Comparison of ENCODE assay signal across 16 cellular contexts in genomic region chr19:4495471-4495870, GRCh38. TPM values are rescaled to one million over a fixed set of nuclear protein-coding genes. Genes with fewer than 3 reads are reported as not detected.
A peak's percentile ranks its signal among the peaks of the same experiment; 100 is the strongest.
DNase-seq lines count a peak whose midpoint lies in the region; ATAC-seq, FAIRE-seq and TF ChIP-seq lines count a peak whose summit lies in the region.
"Had no signal": no experiment of that assay in that cellular context is flagged by ENCODE, and none has a peak within 500 bp of the region (broad histone marks: within the 10 kb centered on the region; RNA-seq: fewer than 3 reads in every experiment).

No MANE protein-coding gene starts in this region.

- H3K4me3 ChIP-seq in colonic mucosa (no peak overlapping the region), small intestine (ENCODE audit: low read depth in 1 of 2, low read length in 2 of 2) (no peak overlapping the region), mesenchymal stem cell (ENCODE audit: insufficient read depth in 1 of 2, low read depth in 1 of 2, low read length in 2 of 2) (no peak overlapping the region)
- H3K4me3 ChIP-seq: GM23248, SJCRH30, suprapubic skin had no signal

- intact Hi-C loops in activated CD8-positive, alpha-beta T cell treated with anti-CD3 and anti-CD28 coated beads for 36 hours (cut with micrococcal nuclease): no loop called here
- intact Hi-C loops in colonic mucosa (cut with DNase I): no loop called here

- H2BK15ac ChIP-seq in mesenchymal stem cell (ENCODE audit: low read depth, poor library complexity, severe bottlenecking): no peak overlapping the region

- H3K4me3 Mint-ChIP-seq in activated CD8-positive, alpha-beta T cell treated with anti-CD3 and anti-CD28 coated beads for 36 hours: no peak overlapping the region
- H3K4me3 Mint-ChIP-seq in activated CD8-positive, alpha-beta T cell treated with anti-CD3 and anti-CD28 coated beads, Interleukin-2, amount 10 ng/mL, durations not matched to agents 7 days and 5 days: no peak overlapping the region
- H3K4me3 Mint-ChIP-seq: central memory CD8-positive, alpha-beta T cell had no signal

- H3K18ac ChIP-seq in mesenchymal stem cell (ENCODE audit: low read depth in 1 of 2, low read length in 2 of 2): no peak overlapping the region

- H3K27ac ChIP-seq in colonic mucosa: no peak overlapping the region
- H3K27ac ChIP-seq in small intestine (ENCODE audit: low read depth in 1 of 2, low read length in 1 of 2): no peak overlapping the region
- H3K27ac ChIP-seq in mesenchymal stem cell (ENCODE audit: low read length, poor library complexity, severe bottlenecking): no peak overlapping the region
- H3K27ac ChIP-seq: GM23248, SJCRH30, suprapubic skin had no signal

- 65 to 85% (median 78%) methylated on average over 10 to 12 of the region's 12 CpGs for WGBS in small intestine, 3 donors
- 90% methylated on average over 12 of the region's 12 CpGs for WGBS in mesenchymal stem cell

- DNase-seq in activated CD8-positive, alpha-beta T cell treated with anti-CD3 and anti-CD28 coated beads for 36 hours: no peak
- DNase-seq in activated CD8-positive, alpha-beta T cell treated with anti-CD3 and anti-CD28 coated beads, Interleukin-2, amount 10 ng/mL, durations not matched to agents 7 days and 5 days: no peak
- DNase-seq in colonic mucosa (no peak), small intestine (peak; percentile 36), mesenchymal stem cell (no peak)
- DNase-seq in activated CD4-positive, alpha-beta T cell treated with anti-CD3 and anti-CD28 coated beads, Interleukin-2, amount 50 U/mL, for 1 hour: no peak
- DNase-seq: activated CD4-positive, CD25-positive, alpha-beta regulatory T cell; DMS79 treated with DMSO at 0.1 percent for 48 hours; GM23248; KG1; NCI-H226; SJCRH30 had no signal

- no peak overlapping the region for H2BK120ac ChIP-seq in mesenchymal stem cell (ENCODE audit: low read depth, low read length)

- no peak overlapping the region for H2BK12ac ChIP-seq in mesenchymal stem cell (ENCODE audit: low read length in 2 of 2)

- H3K9me3 ChIP-seq in colonic mucosa: no peaks in the 10 kb centered on the region
- no peaks in the 10 kb centered on the region for H3K9me3 ChIP-seq in small intestine (ENCODE audit: control insufficient read depth, low read depth)
- H3K9me3 ChIP-seq in mesenchymal stem cell (ENCODE audit: control insufficient read depth, low read length): no peaks in the 10 kb centered on the region
- H3K9me3 ChIP-seq: suprapubic skin had no signal

- no peak overlapping the region for H3K4ac ChIP-seq in mesenchymal stem cell (ENCODE audit: low read depth in 1 of 2, low read length in 2 of 2)

- H3K9ac ChIP-seq in colonic mucosa (ENCODE audit: low read depth in 2 of 2, low read length in 2 of 2): no peak overlapping the region
- no peak overlapping the region for H3K9ac ChIP-seq in mesenchymal stem cell (ENCODE audit: low read length)
- H3K9ac ChIP-seq: GM23248 had no signal

- H3K4me1 Mint-ChIP-seq in activated CD8-positive, alpha-beta T cell treated with anti-CD3 and anti-CD28 coated beads for 36 hours (ENCODE audit: low read depth): no peaks in the 10 kb centered on the region
- no peaks in the 10 kb centered on the region for H3K4me1 Mint-ChIP-seq in activated CD8-positive, alpha-beta T cell treated with anti-CD3 and anti-CD28 coated beads, Interleukin-2, amount 10 ng/mL, durations not matched to agents 7 days and 5 days (ENCODE audit: low read depth)
- H3K4me1 Mint-ChIP-seq: central memory CD8-positive, alpha-beta T cell had no signal

- no peak for FAIRE-seq in small intestine (lab: Jason Lieb, UNC)

- no peak overlapping the region for H2BK5ac ChIP-seq in mesenchymal stem cell (ENCODE audit: low read depth, low read length, poor library complexity, severe bottlenecking)

- H3K36me3 ChIP-seq in colonic mucosa (peaks cover 15% of the 10 kb centered on the region), small intestine (ENCODE audit: control insufficient read depth in 2 of 2, insufficient read depth in 2 of 2, low read length in 2 of 2) (peaks cover 22 to 24% of the 10 kb centered on the region in 2 donors), mesenchymal stem cell (ENCODE audit: control insufficient read depth in 1 of 2, insufficient read depth in 2 of 2, low read depth in 1 of 2, low read length in 2 of 2) (peaks cover 72 to 95% of the 10 kb centered on the region in 2 experiments)

- ATAC-seq in activated CD8-positive, alpha-beta T cell treated with anti-CD3 and anti-CD28 coated beads for 36 hours: peak; percentile 55
- no peak for ATAC-seq in activated CD8-positive, alpha-beta T cell treated with anti-CD3 and anti-CD28 coated beads, Interleukin-2, amount 10 ng/mL, durations not matched to agents 7 days and 5 days

- H3K4me1 ChIP-seq in colonic mucosa: no peaks in the 10 kb centered on the region
- no peaks in the 10 kb centered on the region for H3K4me1 ChIP-seq in small intestine (ENCODE audit: control insufficient read depth in 2 of 2, insufficient read depth in 1 of 2, low read depth in 1 of 2, low read length in 1 of 2)
- peaks cover 2% of the 10 kb centered on the region for H3K4me1 ChIP-seq in mesenchymal stem cell (ENCODE audit: control insufficient read depth, insufficient read depth, low read depth, low read length)
- H3K4me1 ChIP-seq: SJCRH30, suprapubic skin had no signal

- no peak overlapping the region for H3K23ac ChIP-seq in mesenchymal stem cell (ENCODE audit: low read length in 2 of 2)

- peaks cover 48% of the 10 kb centered on the region for H3K79me1 ChIP-seq in mesenchymal stem cell (replicated peaks; ENCODE audit: low read length, poor library complexity, severe bottlenecking)

- no peak overlapping the region for H2AK5ac ChIP-seq in mesenchymal stem cell (ENCODE audit: low read length, severe bottlenecking)

- no peak overlapping the region for H3K27ac Mint-ChIP-seq in activated CD8-positive, alpha-beta T cell treated with anti-CD3 and anti-CD28 coated beads for 36 hours
- H3K27ac Mint-ChIP-seq in activated CD8-positive, alpha-beta T cell treated with anti-CD3 and anti-CD28 coated beads, Interleukin-2, amount 10 ng/mL, durations not matched to agents 7 days and 5 days: no peak overlapping the region

- H3K36me3 Mint-ChIP-seq in activated CD8-positive, alpha-beta T cell treated with anti-CD3 and anti-CD28 coated beads for 36 hours (ENCODE audit: low read depth): no peaks in the 10 kb centered on the region
- H3K36me3 Mint-ChIP-seq in activated CD8-positive, alpha-beta T cell treated with anti-CD3 and anti-CD28 coated beads, Interleukin-2, amount 10 ng/mL, durations not matched to agents 7 days and 5 days (ENCODE audit: low read depth): peaks cover 8% of the 10 kb centered on the region

- H4K8ac ChIP-seq in mesenchymal stem cell (ENCODE audit: low read length): no peak overlapping the region

- no peaks in the 10 kb centered on the region for H3K27me3 ChIP-seq in colonic mucosa
- no peaks in the 10 kb centered on the region for H3K27me3 ChIP-seq in small intestine (ENCODE audit: control insufficient read depth in 2 of 2, insufficient read depth in 2 of 2, low read length in 2 of 2)
- no peaks in the 10 kb centered on the region for H3K27me3 ChIP-seq in mesenchymal stem cell (ENCODE audit: control insufficient read depth in 1 of 2, insufficient read depth in 1 of 2, low read length in 2 of 2)
- H3K27me3 ChIP-seq: SJCRH30, suprapubic skin had no signal

- POLR2A ChIA-PET in activated CD8-positive, alpha-beta T cell treated with anti-CD3 and anti-CD28 coated beads for 36 hours (lab: Charles Lee): no interaction called here
- POLR2A ChIA-PET in activated CD8-positive, alpha-beta T cell treated with anti-CD3 and anti-CD28 coated beads, Interleukin-2, amount 10 ng/mL, durations not matched to agents 7 days and 5 days (lab: Charles Lee): no interaction called here

- no peaks in the 10 kb centered on the region for H3K27me3 Mint-ChIP-seq in activated CD8-positive, alpha-beta T cell treated with anti-CD3 and anti-CD28 coated beads for 36 hours
- H3K27me3 Mint-ChIP-seq in activated CD8-positive, alpha-beta T cell treated with anti-CD3 and anti-CD28 coated beads, Interleukin-2, amount 10 ng/mL, durations not matched to agents 7 days and 5 days (ENCODE audit: low read depth): no peaks in the 10 kb centered on the region
- H3K27me3 Mint-ChIP-seq: central memory CD8-positive, alpha-beta T cell had no signal

- no peak for TF ChIP-seq CTCF in activated CD8-positive, alpha-beta T cell treated with anti-CD3 and anti-CD28 coated beads for 36 hours (IDR thresholded peaks at IDR 0.05)
- peak; percentile 25 for TF ChIP-seq CTCF in colonic mucosa (IDR thresholded peaks at IDR 0.05)

- H3K14ac ChIP-seq in mesenchymal stem cell (ENCODE audit: low read length in 2 of 2): no peak overlapping the region

- H3K9me3 Mint-ChIP-seq in activated CD8-positive, alpha-beta T cell treated with anti-CD3 and anti-CD28 coated beads for 36 hours: no peaks in the 10 kb centered on the region
- no peaks in the 10 kb centered on the region for H3K9me3 Mint-ChIP-seq in activated CD8-positive, alpha-beta T cell treated with anti-CD3 and anti-CD28 coated beads, Interleukin-2, amount 10 ng/mL, durations not matched to agents 7 days and 5 days (ENCODE audit: insufficient read depth)
- H3K9me3 Mint-ChIP-seq: central memory CD8-positive, alpha-beta T cell had no signal

- no peak overlapping the region for H2AFZ ChIP-seq in mesenchymal stem cell (ENCODE audit: low read depth, low read length)
- H2AFZ ChIP-seq: GM23248 had no signal

- CTCF ChIA-PET in activated CD8-positive, alpha-beta T cell treated with anti-CD3 and anti-CD28 coated beads for 36 hours (lab: Charles Lee): no interaction called here
- CTCF ChIA-PET in activated CD8-positive, alpha-beta T cell treated with anti-CD3 and anti-CD28 coated beads, Interleukin-2, amount 10 ng/mL, durations not matched to agents 7 days and 5 days (lab: Charles Lee): interaction anchor here (0.9 kb wide), 1 partner anchor 64 kb away, joined by 3 read pairs; the partner anchor contains the start of gene SEMA6B

- no peak overlapping the region for H4K91ac ChIP-seq in mesenchymal stem cell (ENCODE audit: low read length)

- no peak overlapping the region for H3K4me2 ChIP-seq in mesenchymal stem cell (ENCODE audit: low read length, poor library complexity, severe bottlenecking)

RNA-seq across cellular contexts. Expression of gene PLIN4, which starts 22.8 kb away (rescaled TPM):
- total RNA-seq in activated CD8-positive, alpha-beta T cell treated with anti-CD3 and anti-CD28 coated beads for 36 hours: under 1 TPM in 1 of 2 experiments, not detected in 1; 0.05 TPM
- total RNA-seq in activated CD8-positive, alpha-beta T cell treated with anti-CD3 and anti-CD28 coated beads, Interleukin-2, amount 10 ng/mL, durations not matched to agents 7 days and 5 days: not detected
- total RNA-seq in colonic mucosa: 1 to 10 TPM in 1 of 2 donors, under 1 TPM in 1; 0.47 to 6.3 TPM
- 10 to 100 TPM in 1 of 3 donors, 1 to 10 TPM in 1, under 1 TPM in 1; 0.89 to 16.9 (median 1.4) TPM for polyA plus RNA-seq in small intestine
- polyA plus RNA-seq in mesenchymal stem cell (2013, experiment 1 of 2): 0.01 TPM
- 0.01 TPM for polyA plus RNA-seq in mesenchymal stem cell (2013, experiment 2 of 2)
- total RNA-seq: GM23248, osteocyte had no signal

RNA-seq across cellular contexts. Expression of gene HDGFL2, which starts 23.4 kb away (rescaled TPM):
- total RNA-seq in activated CD8-positive, alpha-beta T cell treated with anti-CD3 and anti-CD28 coated beads for 36 hours: 10 to 100 TPM; 37.5 to 44.0 TPM
- total RNA-seq in activated CD8-positive, alpha-beta T cell treated with anti-CD3 and anti-CD28 coated beads, Interleukin-2, amount 10 ng/mL, durations not matched to agents 7 days and 5 days: 10 to 100 TPM; 53.9 to 57.6 TPM
- 10 to 100 TPM; 32.7 to 55.0 TPM for total RNA-seq in colonic mucosa
- polyA plus RNA-seq in small intestine: 10 to 100 TPM; 18.4 to 34.8 (median 22.1) TPM
- 45.0 TPM for polyA plus RNA-seq in mesenchymal stem cell (2013, experiment 1 of 2)
- polyA plus RNA-seq in mesenchymal stem cell (2013, experiment 2 of 2): 43.4 TPM

RNA-seq across cellular contexts. Expression of gene UBXN6, which starts 37.9 kb away (rescaled TPM):
- total RNA-seq in activated CD8-positive, alpha-beta T cell treated with anti-CD3 and anti-CD28 coated beads for 36 hours: 10 to 100 TPM; 35.8 to 36.5 TPM
- 10 to 100 TPM; 34.1 to 36.6 TPM for total RNA-seq in activated CD8-positive, alpha-beta T cell treated with anti-CD3 and anti-CD28 coated beads, Interleukin-2, amount 10 ng/mL, durations not matched to agents 7 days and 5 days
- total RNA-seq in colonic mucosa: 10 to 100 TPM; 84.9 to 96.7 TPM
- polyA plus RNA-seq in small intestine: 100 to 1,000 TPM in 2 of 3 donors, 10 to 100 TPM in 1; 82.7 to 194 (median 157) TPM
- 89.7 TPM for polyA plus RNA-seq in mesenchymal stem cell (2013, experiment 1 of 2)
- polyA plus RNA-seq in mesenchymal stem cell (2013, experiment 2 of 2): 95.2 TPM

RNA-seq across cellular contexts. Expression of gene PLIN5, which starts 39.6 kb away (rescaled TPM):
- under 1 TPM in 1 of 2 experiments, not detected in 1; 0.27 TPM for total RNA-seq in activated CD8-positive, alpha-beta T cell treated with anti-CD3 and anti-CD28 coated beads for 36 hours
- total RNA-seq in activated CD8-positive, alpha-beta T cell treated with anti-CD3 and anti-CD28 coated beads, Interleukin-2, amount 10 ng/mL, durations not matched to agents 7 days and 5 days: not detected
- 1 to 10 TPM; 2.0 to 3.5 TPM for total RNA-seq in colonic mucosa
- polyA plus RNA-seq in small intestine: 1 to 10 TPM in 2 of 3 donors, under 1 TPM in 1; 0.27 to 4.5 (median 2.5) TPM
- not detected for polyA plus RNA-seq in mesenchymal stem cell (2013, experiment 1 of 2)
- polyA plus RNA-seq in mesenchymal stem cell (2013, experiment 2 of 2): not detected
- total RNA-seq: GM23248, osteocyte had no signal
- polyA plus RNA-seq: GM23248 had no signal

RNA-seq across cellular contexts. Expression of gene LRG1, which starts 44.4 kb away (rescaled TPM):
- total RNA-seq in activated CD8-positive, alpha-beta T cell treated with anti-CD3 and anti-CD28 coated beads for 36 hours: under 1 TPM in 1 of 2 experiments, not detected in 1; 0.09 TPM
- total RNA-seq in activated CD8-positive, alpha-beta T cell treated with anti-CD3 and anti-CD28 coated beads, Interleukin-2, amount 10 ng/mL, durations not matched to agents 7 days and 5 days: not detected
- total RNA-seq in colonic mucosa: 10 to 100 TPM; 24.4 to 26.0 TPM
- polyA plus RNA-seq in small intestine: 1 to 10 TPM in 1 of 3 donors, under 1 TPM in 2; 0.67 to 9.8 (median 0.81) TPM
- polyA plus RNA-seq in mesenchymal stem cell (2013, experiment 1 of 2): 0.01 TPM
- polyA plus RNA-seq in mesenchymal stem cell (2013, experiment 2 of 2): not detected
- total RNA-seq: A673, GM23248, osteocyte had no signal
- polyA plus RNA-seq: GM23248 had no signal
